Comparison of ENCODE assay signal across 10 cellular contexts in the genomic region with DNA sequence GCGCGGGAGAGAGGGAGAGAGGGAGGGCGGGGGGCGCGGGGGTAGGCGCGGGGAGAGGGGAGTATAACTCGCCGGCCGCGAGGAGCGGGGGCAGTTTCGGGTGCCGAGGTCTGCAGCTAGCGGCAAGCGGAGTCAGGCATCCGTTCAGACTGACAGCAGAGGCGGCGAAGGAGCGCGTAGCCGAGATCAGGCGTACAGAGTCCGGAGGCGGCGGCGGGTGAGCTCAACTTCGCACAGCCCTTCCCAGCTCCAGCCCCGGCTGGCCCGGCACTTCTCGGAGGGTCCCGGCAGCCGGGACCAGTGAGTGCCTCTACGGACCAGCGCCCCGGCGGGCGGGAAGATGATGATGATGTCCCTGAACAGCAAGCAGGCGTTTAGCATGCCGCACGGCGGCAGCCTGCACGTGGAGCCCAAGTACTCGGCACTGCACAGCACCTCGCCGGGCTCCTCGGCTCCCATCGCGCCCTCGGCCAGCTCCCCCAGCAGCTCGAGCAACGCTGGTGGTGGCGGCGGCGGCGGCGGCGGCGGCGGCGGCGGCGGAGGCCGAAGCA. TPM values are rescaled to one million over a fixed set of nuclear protein-coding genes. Genes with fewer than 3 reads are reported as not detected.
DNase-seq lines count a peak whose midpoint lies in the region; ATAC-seq and TF ChIP-seq lines count a peak whose summit lies in the region.
"Had no signal": no experiment of that assay in that cellular context is flagged by ENCODE, and none has a peak within 500 bp of the region (broad histone marks: within the 10 kb centered on the region; RNA-seq: fewer than 3 reads in every experiment).

A gene with protein sequence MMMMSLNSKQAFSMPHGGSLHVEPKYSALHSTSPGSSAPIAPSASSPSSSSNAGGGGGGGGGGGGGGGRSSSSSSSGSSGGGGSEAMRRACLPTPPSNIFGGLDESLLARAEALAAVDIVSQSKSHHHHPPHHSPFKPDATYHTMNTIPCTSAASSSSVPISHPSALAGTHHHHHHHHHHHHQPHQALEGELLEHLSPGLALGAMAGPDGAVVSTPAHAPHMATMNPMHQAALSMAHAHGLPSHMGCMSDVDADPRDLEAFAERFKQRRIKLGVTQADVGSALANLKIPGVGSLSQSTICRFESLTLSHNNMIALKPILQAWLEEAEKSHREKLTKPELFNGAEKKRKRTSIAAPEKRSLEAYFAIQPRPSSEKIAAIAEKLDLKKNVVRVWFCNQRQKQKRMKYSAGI (plus strand): TSS at position 93 of the 551 bp plus-strand sequence. CDS start 248 bp downstream, at position 341.

- H3K36me3 Mint-ChIP-seq in activated T-cell treated with anti-CD3 and anti-CD28 coated beads, Interleukin-2, amount 50 U/mL, for 4 hours (ENCODE audit: insufficient read depth) = no peaks in the 10 kb centered on the region

- intact Hi-C loops in Right ventricle myocardium superior (cut with DNase I) = no loop called here

- DNase-seq in cardiac muscle cell (ENCODE audit: low read depth in 1 of 2, low spot score in 1 of 2) (peak; percentile 30 to 65), Right ventricle myocardium superior (no peak), iPS-NIHi7 (ENCODE audit: extremely low spot score) (peak; percentile 63), thoracic aorta (ENCODE audit: low spot score) (no peak), SKM-1 (lab: John Stamatoyannopoulos, UW; ENCODE audit: unreplicated experiment) (no peak), activated gamma-delta T cell treated with Interleukin-2 at 50 U/mL for 16 hours (no peak)
- no peak for DNase-seq in activated T-cell treated with anti-CD3 and anti-CD28 coated beads, Interleukin-2, amount 50 U/mL, for 4 hours
- DNase-seq: adrenal gland had no signal

- H3K4me3 ChIP-seq in cardiac muscle cell = peak within 1 kb of the TSS; percentile 36
- H3K4me3 ChIP-seq in thoracic aorta = peak within 1 kb of the TSS; percentile 57

- H3K36me3 ChIP-seq in cardiac muscle cell (no peaks in the 10 kb centered on the region), thoracic aorta (no peaks in the 10 kb centered on the region)
- H3K36me3 ChIP-seq: adrenal gland had no signal

- H3K27ac ChIP-seq in cardiac muscle cell (no peak within 1 kb of the TSS), thoracic aorta (no peak within 1 kb of the TSS)
- H3K27ac ChIP-seq: adrenal gland had no signal

- ATAC-seq in Right ventricle myocardium superior (ENCODE audit: poor library complexity) (no peak), thoracic aorta (ENCODE audit: insufficient number of reproducible peaks, low FRiP score, low read depth) (no peak), GM21619 (IDR thresholded peaks at IDR 0.05; ENCODE audit: unreplicated experiment) (no peak)
- ATAC-seq in activated T-cell treated with anti-CD3 and anti-CD28 coated beads, Interleukin-2, amount 50 U/mL, for 4 hours = peak; percentile 47 to 55

- no peak within 1 kb of the TSS for H3K4me3 Mint-ChIP-seq in activated T-cell treated with anti-CD3 and anti-CD28 coated beads, Interleukin-2, amount 50 U/mL, for 4 hours

- TF ChIP-seq CTCF in cardiac muscle cell (IDR thresholded peaks at IDR 0.05; ENCODE audit: low read depth, low read length) = no peak
- TF ChIP-seq CTCF in thoracic aorta (IDR thresholded peaks at IDR 0.05) = no peak

- H3K27me3 ChIP-seq in cardiac muscle cell (peaks cover 99% of the 10 kb centered on the region), thoracic aorta (replicated peaks; ENCODE audit: insufficient read depth) (no peaks in the 10 kb centered on the region)

- H3K9me3 ChIP-seq in cardiac muscle cell (ENCODE audit: low read depth) (no peaks in the 10 kb centered on the region), thoracic aorta (no peaks in the 10 kb centered on the region)
- H3K9me3 ChIP-seq: adrenal gland had no signal

- H3K4me1 ChIP-seq in cardiac muscle cell (ENCODE audit: low read depth) (peaks cover 12% of the 10 kb centered on the region), thoracic aorta (ENCODE audit: control insufficient read depth in 1 of 2, low read depth in 2 of 2) (peaks cover 0 to 27% of the 10 kb centered on the region in 2 donors)

- peaks cover 85% of the 10 kb centered on the region for H3K27me3 Mint-ChIP-seq in activated T-cell treated with anti-CD3 and anti-CD28 coated beads, Interleukin-2, amount 50 U/mL, for 4 hours (ENCODE audit: low read depth)

- H3K4me1 Mint-ChIP-seq in activated T-cell treated with anti-CD3 and anti-CD28 coated beads, Interleukin-2, amount 50 U/mL, for 4 hours (ENCODE audit: low read depth) = peaks cover 15% of the 10 kb centered on the region

- peaks cover 5% of the 10 kb centered on the region for H3K9me3 Mint-ChIP-seq in activated T-cell treated with anti-CD3 and anti-CD28 coated beads, Interleukin-2, amount 50 U/mL, for 4 hours

RNA-seq across cellular contexts. Expression of the gene that starts here (rescaled TPM):
- total RNA-seq in cardiac muscle cell = 0.33 TPM in 1 of 2 replicates, not detected in the other
- not detected in 2 replicates for polyA plus RNA-seq in cardiac muscle cell
- total RNA-seq in Right ventricle myocardium superior = not detected
- total RNA-seq in activated T-cell treated with anti-CD3 and anti-CD28 coated beads, Interleukin-2, amount 50 U/mL, for 4 hours = not detected
- not detected for total RNA-seq in thoracic aorta
- total RNA-seq: adrenal gland, LHCN-M2 had no signal
- polyA plus RNA-seq: adrenal gland had no signal

Comparison
In these comparisons a context has a peak if more than half of its experiments do, and no peak if none do; other contexts are left out.
1. Peak in DNase-seq and H3K4me3 ChIP-seq in cardiac muscle cell; RNA of the gene not detected or under 1 TPM.
2. Peak in ATAC-seq in activated T-cell treated with anti-CD3 and anti-CD28 coated beads, Interleukin-2, amount 50 U/mL, for 4 hours; RNA of the gene not detected or under 1 TPM.